Comparison of ENCODE assay signal across 9 cellular contexts in genomic region chr19:58556633-58557252, GRCh38. TPM values are rescaled to one million over a fixed set of nuclear protein-coding genes. Genes with fewer than 3 reads are reported as not detected.
DNase-seq lines count a peak whose midpoint lies in the region; ATAC-seq and TF ChIP-seq lines count a peak whose summit lies in the region.
"Had no signal": no experiment of that assay in that cellular context is flagged by ENCODE, and none has a peak within 500 bp of the region (broad histone marks: within the 10 kb centered on the region; RNA-seq: fewer than 3 reads in every experiment).

No MANE protein-coding gene starts in this region.

- no peaks in the 10 kb centered on the region for H3K27me3 Mint-ChIP-seq in natural killer cell (ENCODE audit: low read depth in 2 of 2)

- H3K4me3 Mint-ChIP-seq in natural killer cell, result peak overlapping the region; percentile 98

- H3K27ac Mint-ChIP-seq in natural killer cell, result peak overlapping the region; percentile 99

- H3K4me3 ChIP-seq in AG10803 (ENCODE audit: low read length) (peak overlapping the region; percentile 92), choroid plexus epithelial cell (ENCODE audit: low read depth, low read length) (peak overlapping the region; percentile 98)

- intact Hi-C loops in natural killer cell (cut with micrococcal nuclease), result no loop called here

- H3K4me1 Mint-ChIP-seq in natural killer cell, result peaks cover 38 to 82% of the 10 kb centered on the region in 2 donors

- no peaks in the 10 kb centered on the region for H3K9me3 ChIP-seq in KOPT-K1 (ENCODE audit: insufficient read depth, low read length, poor library complexity, severe bottlenecking)

- no peaks in the 10 kb centered on the region for H3K9me3 Mint-ChIP-seq in natural killer cell

- DNase-seq in AG10803 (ENCODE audit: low read depth), result no peak
- no peak for DNase-seq in choroid plexus epithelial cell (ENCODE audit: low read depth)
- no peak for DNase-seq in natural killer cell
- DNase-seq in SKM-1 treated with dmso at 0.1 percent for 144 hours (lab: John Stamatoyannopoulos, UW; ENCODE audit: unreplicated experiment), result no peak
- DNase-seq in HCEC 1CT, result no peak
- no peak for DNase-seq in nucleus accumbens (lab: John Stamatoyannopoulos, UW)
- DNase-seq: KG1 had no signal

- no peaks in the 10 kb centered on the region for H3K36me3 Mint-ChIP-seq in natural killer cell

- ATAC-seq in natural killer cell (no peak), HG02642 (IDR thresholded peaks at IDR 0.05; ENCODE audit: poor library complexity, unreplicated experiment) (no peak)

- peaks cover 43% of the 10 kb centered on the region for H3K36me3 ChIP-seq in KOPT-K1 (ENCODE audit: insufficient read depth, low read length)

- TF ChIP-seq CTCF in AG10803 (conservative IDR thresholded peaks at IDR 0.05; ENCODE audit: low read length), result no peak
- no peak for TF ChIP-seq CTCF in choroid plexus epithelial cell (conservative IDR thresholded peaks at IDR 0.05; ENCODE audit: low read depth, low read length)
- no peak for TF ChIP-seq CTCF in natural killer cell (IDR thresholded peaks at IDR 0.05)

- peak overlapping the region; percentile 96 for H3K27ac ChIP-seq in KOPT-K1 (ENCODE audit: low read depth, low read length, poor library complexity, severe bottlenecking)

RNA-seq across cellular contexts. Expression of gene UBE2M, which starts 1.7 kb away (rescaled TPM):
- 10 to 100 TPM; 71.0 to 89.5 (median 81.9) TPM for total RNA-seq in natural killer cell

RNA-seq across cellular contexts. Expression of gene CHMP2A, which starts 1.8 kb away (rescaled TPM):
- 10 to 100 TPM; 82.7 to 95.7 (median 94.7) TPM for total RNA-seq in natural killer cell

RNA-seq across cellular contexts. Expression of gene TRIM28, which starts 12.9 kb away (rescaled TPM):
- total RNA-seq in natural killer cell, result 100 to 1,000 TPM; 330 to 451 (median 408) TPM

RNA-seq across cellular contexts. Expression of gene MZF1, which starts 16.4 kb away (rescaled TPM):
- total RNA-seq in natural killer cell, result 10 to 100 TPM; 24.9 to 40.1 (median 37.3) TPM

RNA-seq across cellular contexts. Expression of gene ZBTB45, which starts 37.1 kb away (rescaled TPM):
- 10 to 100 TPM in 1 of 3 donors, 1 to 10 TPM in 2; 9.6 to 12.6 (median 9.8) TPM for total RNA-seq in natural killer cell
